1 cellular context compared by ENCODE assay signal in genomic region chr15:40301467-40302179, GRCh38.
TF ChIP-seq lines count a peak whose summit lies in the region.

No MANE protein-coding gene starts in this region.

TF ChIP-seq in H1, 55 proteins besides CTCF, POLR2A, EP300 and RAD21:
- TF ChIP-seq SP1 (IDR thresholded peaks at IDR 0.05; ENCODE audit: low read depth, low read length), result peak; percentile 28; the same call in 1 of the 2 replicates
- TF ChIP-seq HDAC6 (IDR thresholded peaks at IDR 0.05; ENCODE audit: low read depth, low read length), result no peak
- TF ChIP-seq CREB1 (IDR thresholded peaks at IDR 0.05), result peak; percentile 65; the same call in 1 of the 2 replicates
- peak; percentile 80; the same call in 1 of the 2 replicates for TF ChIP-seq RBBP5 (IDR thresholded peaks at IDR 0.05; ENCODE audit: borderline replicate concordance, low read depth, low read length)
- no peak for TF ChIP-seq SAP30 (IDR thresholded peaks at IDR 0.05; ENCODE audit: insufficient read depth, insufficient replicate concordance, low read length)
- TF ChIP-seq MAX (IDR thresholded peaks at IDR 0.05), result peak; percentile 12; the same call in 1 of the 2 replicates
- 0 out of 2 replicates have a peak, but pooled peaks have one; percentile 41 for TF ChIP-seq TEAD4 (IDR thresholded peaks at IDR 0.05; ENCODE audit: low read depth, low read length)
- 0 out of 2 replicates have a peak, but pooled peaks have one; percentile 8 for TF ChIP-seq E2F6 (IDR thresholded peaks at IDR 0.05)
- no peak for TF ChIP-seq CEBPB (IDR thresholded peaks at IDR 0.05; ENCODE audit: low read depth, low read length)
